Comparison of ENCODE assay signal across 8 cellular contexts in the genomic region with DNA sequence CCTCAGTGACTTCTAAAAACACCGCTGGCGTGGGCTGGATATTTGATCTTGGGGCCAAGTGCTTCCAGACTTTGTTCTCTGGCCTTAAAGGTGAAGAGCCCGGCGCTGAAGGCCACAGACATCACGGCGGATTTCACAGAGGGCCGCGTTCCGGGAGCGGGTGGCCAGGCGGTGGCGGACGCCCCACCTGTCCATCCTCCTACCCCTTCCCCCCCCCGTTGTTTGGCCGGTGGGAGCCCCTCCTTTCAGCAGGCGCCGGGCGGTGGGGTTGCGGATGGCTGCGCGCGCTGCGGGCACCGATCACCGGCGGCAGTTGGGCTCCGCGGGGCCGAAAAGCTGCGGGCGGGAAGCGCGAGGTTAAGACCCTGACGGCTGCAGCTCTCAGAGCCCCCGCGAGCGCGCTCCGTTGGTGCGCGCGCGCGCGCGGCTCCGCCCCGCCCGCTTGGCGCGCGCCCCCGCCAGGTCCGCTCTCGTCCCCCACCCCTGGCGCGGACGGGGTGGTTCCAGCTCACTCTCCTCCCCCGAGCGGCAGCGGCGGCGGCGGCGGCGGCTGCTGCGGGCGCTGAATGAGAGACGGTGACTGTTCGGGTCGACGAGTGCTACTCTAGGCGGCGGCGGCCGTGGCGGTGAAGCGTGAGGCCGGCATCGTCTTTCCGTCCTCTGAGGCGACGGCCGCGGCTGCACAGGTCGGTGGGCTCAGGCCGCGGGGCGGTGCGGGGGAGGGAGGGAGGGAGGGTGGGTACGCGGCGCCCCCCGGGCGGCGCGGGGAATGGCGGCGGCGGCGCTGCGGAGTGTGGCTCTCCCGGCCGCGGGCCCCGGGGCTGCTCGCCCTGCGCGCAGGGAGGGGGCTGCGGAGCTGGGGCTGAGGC. TPM values are rescaled to one million over a fixed set of nuclear protein-coding genes. Genes with fewer than 3 reads are reported as not detected.
DNase-seq lines count a peak whose midpoint lies in the region; ATAC-seq, FAIRE-seq and TF ChIP-seq lines count a peak whose summit lies in the region.

A gene with protein sequence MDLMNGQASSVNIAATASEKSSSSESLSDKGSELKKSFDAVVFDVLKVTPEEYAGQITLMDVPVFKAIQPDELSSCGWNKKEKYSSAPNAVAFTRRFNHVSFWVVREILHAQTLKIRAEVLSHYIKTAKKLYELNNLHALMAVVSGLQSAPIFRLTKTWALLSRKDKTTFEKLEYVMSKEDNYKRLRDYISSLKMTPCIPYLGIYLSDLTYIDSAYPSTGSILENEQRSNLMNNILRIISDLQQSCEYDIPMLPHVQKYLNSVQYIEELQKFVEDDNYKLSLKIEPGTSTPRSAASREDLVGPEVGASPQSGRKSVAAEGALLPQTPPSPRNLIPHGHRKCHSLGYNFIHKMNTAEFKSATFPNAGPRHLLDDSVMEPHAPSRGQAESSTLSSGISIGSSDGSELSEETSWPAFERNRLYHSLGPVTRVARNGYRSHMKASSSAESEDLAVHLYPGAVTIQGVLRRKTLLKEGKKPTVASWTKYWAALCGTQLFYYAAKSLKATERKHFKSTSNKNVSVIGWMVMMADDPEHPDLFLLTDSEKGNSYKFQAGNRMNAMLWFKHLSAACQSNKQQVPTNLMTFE (plus strand): TSS at position 511 of the 869 bp plus-strand sequence. CDS start 51,521 bp downstream, outside the sequence.

- H3K4me3 ChIP-seq in left ventricle myocardium inferior (peak within 1 kb of the TSS; percentile 83), psoas muscle (peak within 1 kb of the TSS; percentile 86), vagina (peak within 1 kb of the TSS; percentile 85 to 95)

- H3K36me3 ChIP-seq in left ventricle myocardium inferior (no peaks in the 10 kb centered on the region), psoas muscle (ENCODE audit: insufficient read depth in 1 of 2, low read depth in 1 of 2) (no peaks in the 10 kb centered on the region), vagina (no peaks in the 10 kb centered on the region)

- ATAC-seq in psoas muscle, result peak; percentile 83 to 90 (median 90)

- peak within 1 kb of the TSS; percentile 86 for H3K27ac ChIP-seq in left ventricle myocardium inferior (replicated peaks)
- H3K27ac ChIP-seq in psoas muscle, result peak within 1 kb of the TSS; percentile 61
- peak within 1 kb of the TSS; percentile 94 for H3K27ac ChIP-seq in vagina

- intact Hi-C loops in left ventricle myocardium inferior (cut with micrococcal nuclease), result no loop called here
- intact Hi-C loops in psoas muscle (cut with DNase I), result no loop called here
- intact Hi-C loops in vagina (cut with DNase I), result no loop called here

- DNase-seq in GDM1 (lab: John Stamatoyannopoulos, UW), result peak; percentile 77
- peak; percentile 61 for DNase-seq in H54 (ENCODE audit: insufficient read length, low spot score)
- peak; percentile 79 for DNase-seq in M059J (ENCODE audit: low read depth)
- DNase-seq in SW480 (ENCODE audit: low spot score), result peak; percentile 67
- peak in 46 of 56 donors; percentile 4 to 78 (median 41) for DNase-seq in amygdala (lab: John Stamatoyannopoulos, UW)
- peak; percentile 73 for DNase-seq in left ventricle myocardium inferior
- DNase-seq in psoas muscle, result peak; percentile 76 to 83
- no peak for DNase-seq in vagina (ENCODE audit: extremely low spot score in 2 of 2)

- no peak for FAIRE-seq in H54 (lab: Jason Lieb, UNC)

- no peak for TF ChIP-seq CTCF in left ventricle myocardium inferior (IDR thresholded peaks at IDR 0.05; ENCODE audit: borderline replicate concordance)
- no peak for TF ChIP-seq CTCF in psoas muscle (IDR thresholded peaks at IDR 0.05)
- peak in 1 of 3 experiments; percentile 23 for TF ChIP-seq CTCF in vagina (IDR thresholded peaks at IDR 0.05)

- peaks cover 6% of the 10 kb centered on the region for H3K27me3 ChIP-seq in left ventricle myocardium inferior (ENCODE audit: low read depth)
- no peaks in the 10 kb centered on the region for H3K27me3 ChIP-seq in psoas muscle (ENCODE audit: insufficient read depth in 3 of 3, low read length in 2 of 3)
- no peaks in the 10 kb centered on the region for H3K27me3 ChIP-seq in vagina

- WGBS in psoas muscle, 3 donors, result 1 to 2% (median 1%) methylated on average over 45 to 109 of the region's 110 CpGs

- H3K4me1 ChIP-seq in left ventricle myocardium inferior (peaks cover 28% of the 10 kb centered on the region), psoas muscle (no peaks in the 10 kb centered on the region), vagina (peaks cover 14% of the 10 kb centered on the region)

- TF ChIP-seq POLR2A in H54 (IDR thresholded peaks at IDR 0.05; ENCODE audit: low read depth, low read length), result 0 out of 2 replicates have a peak, but pooled peaks have one; percentile 31
- peak in 1 of 2 donors; percentile 34 for TF ChIP-seq POLR2A in vagina (IDR thresholded peaks at IDR 0.05)

- H3K9me3 ChIP-seq in left ventricle myocardium inferior (replicated peaks), result no peaks in the 10 kb centered on the region
- H3K9me3 ChIP-seq in psoas muscle, result no peaks in the 10 kb centered on the region
- no peaks in the 10 kb centered on the region for H3K9me3 ChIP-seq in vagina

RNA-seq across cellular contexts. Expression of the gene that starts here (rescaled TPM):
- 10.8 and 11.7 TPM in 2 replicates for total RNA-seq in M059J (2014; rRNA removed; shearing (Covaris generic))
- total RNA-seq in left ventricle myocardium inferior, result 7.5 TPM
- total RNA-seq in psoas muscle, result 1 to 10 TPM; 2.4 to 6.2 (median 3.5) TPM
- 1 to 10 TPM in 1 of 3 donors, under 1 TPM in 2; 0.69 to 1.5 (median 0.74) TPM for polyA plus RNA-seq in psoas muscle
- total RNA-seq in vagina, result 20.4 TPM

Comparison
In these comparisons a context has a peak if more than half of its experiments do, and no peak if none do; other contexts are left out.
1. DNase-seq: peak in GDM1 (single experiment), H54 (single experiment), M059J (single experiment), SW480 (single experiment), amygdala (46 of 56), left ventricle myocardium inferior (single experiment) and psoas muscle (2 of 2); none in vagina (0 of 2).
2. Peak in every context shown above with its lines, with median percentiles within 50 percentile points of each other: H3K27ac ChIP-seq and H3K4me3 ChIP-seq.